ENCODE assay signal across 11 cellular contexts in genomic region chr11:3340025-3340424, GRCh38. TPM values are rescaled to one million over a fixed set of nuclear protein-coding genes. Genes with fewer than 3 reads are reported as not detected.
DNase-seq lines count a peak whose midpoint lies in the region; ATAC-seq and TF ChIP-seq lines count a peak whose summit lies in the region.
"Had no signal": no experiment of that assay in that cellular context is flagged by ENCODE, and none has a peak within 500 bp of the region (broad histone marks: within the 10 kb centered on the region; RNA-seq: fewer than 3 reads in every experiment).

No MANE protein-coding gene starts in this region.

- peak; percentile 72 for ATAC-seq in SK-N-SH treated with all-trans-retinoic acid at 6 μM for 48 hours
- ATAC-seq: stimulated activated memory B cell treated with anti-CD40 and anti-IgM and Interleukin-4, amounts not matched to agents 10 μg/mL and 1 μg/mL and 100 μg/mL, for 72 hours had no signal

- peak; percentile 34 for DNase-seq in H4 (ENCODE audit: low spot score)
- DNase-seq in fibroblast of the conjunctiva (ENCODE audit: low read depth): peak; percentile 6
- DNase-seq in stromal cell of bone marrow (ENCODE audit: low read depth): peak; percentile 38
- no peak for DNase-seq in NCI-H2196 (lab: John Stamatoyannopoulos, UW; ENCODE audit: unreplicated experiment)
- DNase-seq in NCI-H1105 (lab: John Stamatoyannopoulos, UW): no peak
- no peak for DNase-seq in caudate nucleus (lab: John Stamatoyannopoulos, UW)
- DNase-seq: DMS79 treated with DMSO at 0.1 percent for 48 hours, NCI-H2081 treated with DMSO at 0.1 percent for 48 hours, nucleus accumbens had no signal

- H3K27ac ChIP-seq in caudate nucleus (ENCODE audit: low read depth, low read length): no peak overlapping the region

TF ChIP-seq in SK-N-SH treated with all-trans-retinoic acid at 6 μM for 48 hours, 23 proteins besides CTCF, POLR2A, EP300 and RAD21:
- no peak for TF ChIP-seq TCF4 (CRISPR knock-in tag; IDR thresholded peaks at IDR 0.05; ENCODE audit: borderline replicate concordance)
- TF ChIP-seq ZNF70 (CRISPR knock-in tag; IDR thresholded peaks at IDR 0.05): no peak
- no peak for TF ChIP-seq GLIS3 (CRISPR knock-in tag; IDR thresholded peaks at IDR 0.05)
- no peak for TF ChIP-seq TOX (CRISPR knock-in tag; IDR thresholded peaks at IDR 0.05; ENCODE audit: borderline replicate concordance)
- no peak for TF ChIP-seq TSHZ2 (CRISPR knock-in tag; IDR thresholded peaks at IDR 0.05)
- no peak for TF ChIP-seq ZFP30 (CRISPR knock-in tag; IDR thresholded peaks at IDR 0.05)
- TF ChIP-seq ZC3H10 (CRISPR knock-in tag; IDR thresholded peaks at IDR 0.05): no peak
- no peak for TF ChIP-seq ZNF565 (CRISPR knock-in tag; conservative IDR thresholded peaks at IDR 0.05; ENCODE audit: low read depth)
- no peak for TF ChIP-seq OSR1 (CRISPR knock-in tag; IDR thresholded peaks at IDR 0.05)
- TF ChIP-seq ISL1 (CRISPR knock-in tag; IDR thresholded peaks at IDR 0.05): no peak
- TF ChIP-seq BACH2 (CRISPR knock-in tag; IDR thresholded peaks at IDR 0.05; ENCODE audit: borderline replicate concordance): no peak
- TF ChIP-seq PPARA (CRISPR knock-in tag; IDR thresholded peaks at IDR 0.05; ENCODE audit: borderline replicate concordance): no peak
- no peak for TF ChIP-seq ESRRG (CRISPR knock-in tag; IDR thresholded peaks at IDR 0.05)
- TF ChIP-seq PATZ1 (CRISPR knock-in tag; IDR thresholded peaks at IDR 0.05; ENCODE audit: borderline replicate concordance): no peak
- TF ChIP-seq ZNF8 (CRISPR knock-in tag; IDR thresholded peaks at IDR 0.05): no peak
- no peak for TF ChIP-seq RARB (CRISPR knock-in tag; IDR thresholded peaks at IDR 0.05)
- TF ChIP-seq CREB5 (CRISPR knock-in tag; IDR thresholded peaks at IDR 0.05; ENCODE audit: low read depth): no peak

RNA-seq across cellular contexts. Expression of gene ZNF195, which starts 38.9 kb away (rescaled TPM):
- 29.7 and 33.7 TPM in 2 replicates for total RNA-seq in H4 (2014; rRNA removed; shearing (Covaris generic))

Comparison
In these comparisons a context has a peak if more than half of its experiments do, and no peak if none do; other contexts are left out.
1. DNase-seq: peak in H4 (single experiment), fibroblast of the conjunctiva (single experiment) and stromal cell of bone marrow (single experiment); none in NCI-H2196 (single experiment), NCI-H1105 (single experiment) and caudate nucleus (0 of 61).